In the genomic region with DNA sequence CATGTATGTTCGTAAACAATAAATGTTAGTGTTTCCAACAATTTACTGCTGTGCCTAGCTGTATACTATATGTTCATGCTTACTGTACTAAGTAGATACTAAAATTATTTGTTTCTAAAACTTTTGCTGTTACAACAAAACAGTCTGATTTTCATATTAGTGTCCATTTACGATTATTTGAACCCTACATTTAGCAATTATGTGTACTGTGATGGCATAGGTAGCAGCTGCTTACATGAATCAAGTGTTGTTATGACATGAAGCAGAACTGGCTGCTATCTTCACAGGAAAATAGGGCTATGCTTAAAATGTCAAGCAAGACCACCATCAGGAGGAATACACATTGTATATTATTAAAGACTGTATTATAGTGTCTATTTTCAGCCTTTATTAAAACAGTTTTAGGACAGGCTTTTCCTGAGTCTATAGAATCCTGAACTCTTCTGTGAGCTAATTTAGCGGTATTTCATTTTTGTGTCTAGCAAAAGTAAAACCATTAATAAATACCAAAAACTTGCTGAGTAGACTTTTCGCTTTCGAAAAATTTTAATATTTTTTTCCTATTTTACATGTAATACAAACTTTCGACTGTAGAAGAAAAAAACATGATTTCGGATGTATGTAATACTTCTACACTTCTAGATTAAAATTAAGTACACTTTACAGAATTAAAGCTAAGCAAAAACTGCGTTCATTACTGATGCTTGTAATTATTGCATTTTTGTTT, we compare ENCODE assay signal across 8 cellular contexts. TPM values are rescaled to one million over a fixed set of nuclear protein-coding genes. Genes with fewer than 3 reads are reported as not detected.
DNase-seq lines count a peak whose midpoint lies in the region; ATAC-seq and TF ChIP-seq lines count a peak whose summit lies in the region.

No MANE protein-coding gene starts in this region.

- peaks cover 7% of the 10 kb centered on the region for H3K4me1 ChIP-seq in mesodermal cell (ENCODE audit: control insufficient read depth, insufficient read depth, low read length, poor library complexity, severe bottlenecking)

- no CpG with 5 or more reads among the region's 8 CpGs for WGBS in mesodermal cell (ENCODE audit: insufficient coverage in 2 of 2), 2 experiments

- no peaks in the 10 kb centered on the region for H3K27me3 Mint-ChIP-seq in brain

- H3K27ac ChIP-seq in 22Rv1 (peak overlapping the region; percentile 98), mesodermal cell (ENCODE audit: low read depth, low read length, severe bottlenecking) (no peak overlapping the region)

- peaks cover under 1 to 6% (median 3%) of the 10 kb centered on the region in 5 experiments for H3K9me3 Mint-ChIP-seq in brain

- H3K4me3 ChIP-seq in HFF-Myc (replicated peaks; ENCODE audit: low read depth, low read length): peak overlapping the region; percentile 62
- peak overlapping the region; percentile 63 for H3K4me3 ChIP-seq in mesodermal cell (ENCODE audit: extremely low read depth, insufficient read depth, low read length, poor library complexity, severe bottlenecking)

- peaks cover 20% of the 10 kb centered on the region for H3K36me3 Mint-ChIP-seq in brain

- TF ChIP-seq CTCF in 22Rv1 (IDR thresholded peaks at IDR 0.05) (no peak), HFF-Myc (IDR thresholded peaks at IDR 0.05; ENCODE audit: low read depth, low read length, missing control alignments) (no peak), brain (conservative IDR thresholded peaks at IDR 0.05) (no peak)

- H3K4me3 Mint-ChIP-seq in brain: peak overlapping the region; percentile 85 to 98 (median 87)

- peaks cover 31% of the 10 kb centered on the region for H3K4me1 Mint-ChIP-seq in brain

- ATAC-seq in GM18519 (IDR thresholded peaks at IDR 0.05; ENCODE audit: low FRiP score, unreplicated experiment) (no peak), GM18907 (IDR thresholded peaks at IDR 0.05; ENCODE audit: unreplicated experiment) (no peak)

- peak overlapping the region; percentile 94 to 99 (median 96) for H3K27ac Mint-ChIP-seq in brain

- peaks cover 11% of the 10 kb centered on the region for H3K36me3 ChIP-seq in mesodermal cell (ENCODE audit: control insufficient read depth, insufficient read depth, low read length)

- DNase-seq in HFF-Myc (ENCODE audit: extremely low read depth, low read depth): no peak
- DNase-seq in NCI-H2107 treated with DMSO at 0.1 percent for 48 hours (lab: John Stamatoyannopoulos, UW; ENCODE audit: unreplicated experiment): no peak
- DNase-seq in stimulated activated CD4-positive, alpha-beta T cell treated with anti-CD3 and anti-CD28 coated beads, Interleukin-2, amount 100 ng/mL, for 24 hours: no peak

- H3K9me3 ChIP-seq in mesodermal cell (ENCODE audit: control insufficient read depth, low read length): no peaks in the 10 kb centered on the region

RNA-seq across cellular contexts. Expression of gene WDR89, which starts 1.1 kb away (rescaled TPM):
- polyA plus RNA-seq in brain (ENCODE audit: insufficient read depth, low read depth, low replicate concordance): 5.1 TPM
- 14.1 TPM for polyA plus RNA-seq in mesodermal cell (2013, experiment 1 of 2)
- polyA plus RNA-seq in mesodermal cell (2013, experiment 2 of 2): 11.4 TPM
